Comparison of ENCODE assay signal across 10 cellular contexts in the genomic region with DNA sequence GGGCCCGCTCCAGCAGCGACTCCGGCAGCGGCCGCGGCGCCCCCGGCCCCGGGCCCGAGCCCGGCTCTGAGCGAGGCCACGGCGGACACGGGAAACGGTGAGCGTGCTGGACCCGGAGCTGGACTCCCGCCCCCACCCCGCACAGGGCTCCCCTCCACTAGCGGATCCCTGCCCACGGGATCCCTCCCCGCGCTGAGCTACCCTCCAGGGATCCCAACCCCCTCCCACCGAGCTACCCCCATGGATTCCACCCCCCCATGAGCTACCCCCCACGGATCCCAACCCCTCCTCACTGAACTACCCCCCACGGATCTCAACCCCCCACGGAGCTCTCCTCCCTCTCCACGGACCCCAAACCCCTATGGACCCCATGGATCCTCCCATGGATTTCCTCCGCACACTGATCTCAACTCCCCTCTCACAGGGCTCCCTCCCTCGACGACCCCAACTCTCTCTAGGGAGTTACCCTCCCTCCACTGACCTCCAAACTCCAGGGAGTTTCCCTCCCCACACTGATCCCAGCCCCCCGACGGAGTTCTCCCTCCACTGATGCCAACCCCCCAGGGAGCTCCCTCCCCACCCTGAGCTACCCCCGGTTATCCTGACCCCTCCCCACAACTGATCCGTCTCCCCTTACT. TPM values are rescaled to one million over a fixed set of nuclear protein-coding genes. Genes with fewer than 3 reads are reported as not detected.
DNase-seq lines count a peak whose midpoint lies in the region; ATAC-seq and TF ChIP-seq lines count a peak whose summit lies in the region.
"Had no signal": no experiment of that assay in that cellular context is flagged by ENCODE, and none has a peak within 500 bp of the region (broad histone marks: within the 10 kb centered on the region; RNA-seq: fewer than 3 reads in every experiment).

No MANE protein-coding gene starts in this region.

- H3K4me3 ChIP-seq in heart left ventricle (peak overlapping the region in 11 of 12 donors; percentile 27 to 68 (median 54)), breast epithelium (peak overlapping the region; percentile 42 to 68 (median 59)), mesenchymal stem cell (ENCODE audit: insufficient read depth in 1 of 2, low read depth in 1 of 2, low read length in 2 of 2) (peak overlapping the region in 1 of 2 experiments; percentile 40), vagina (peak overlapping the region; percentile 52 to 58)
- H3K4me3 ChIP-seq: mucosa of descending colon had no signal

- H3K9me3 ChIP-seq in heart left ventricle (no peaks in the 10 kb centered on the region), breast epithelium (no peaks in the 10 kb centered on the region), mesenchymal stem cell (ENCODE audit: control insufficient read depth, low read length) (no peaks in the 10 kb centered on the region), vagina (no peaks in the 10 kb centered on the region)
- H3K9me3 ChIP-seq: mucosa of descending colon had no signal

- peak overlapping the region; percentile 46 for H3K4me2 ChIP-seq in mesenchymal stem cell (ENCODE audit: low read length, poor library complexity, severe bottlenecking)

- H2AFZ ChIP-seq in mesenchymal stem cell (ENCODE audit: low read depth, low read length), result no peak overlapping the region

- no peak for ATAC-seq in heart left ventricle
- ATAC-seq in HG03520 (IDR thresholded peaks at IDR 0.05; ENCODE audit: unreplicated experiment), result no peak

- H4K91ac ChIP-seq in mesenchymal stem cell (ENCODE audit: low read length), result no peak overlapping the region

- H3K27ac ChIP-seq in heart left ventricle (no peak overlapping the region), breast epithelium (peak overlapping the region; percentile 21 to 50), mesenchymal stem cell (ENCODE audit: low read length, poor library complexity, severe bottlenecking) (no peak overlapping the region), vagina (peak overlapping the region; percentile 76)

- TF ChIP-seq CTCF in heart left ventricle (IDR thresholded peaks at IDR 0.05), result no peak
- no peak for TF ChIP-seq CTCF in breast epithelium (IDR thresholded peaks at IDR 0.05)
- TF ChIP-seq CTCF in vagina (IDR thresholded peaks at IDR 0.05), result no peak

- H2BK12ac ChIP-seq in mesenchymal stem cell (ENCODE audit: low read length in 2 of 2), result peak overlapping the region in 1 of 2 experiments; percentile 63

- 2 to 9% (median 5%) methylated on average over 11 to 36 of the region's 36 CpGs for WGBS in heart left ventricle, 4 donors
- 2% methylated on average over 18 of the region's 36 CpGs for WGBS in mesenchymal stem cell

- H2AK5ac ChIP-seq in mesenchymal stem cell (ENCODE audit: low read length, severe bottlenecking), result no peak overlapping the region

- no peak overlapping the region for H3K9ac ChIP-seq in mesenchymal stem cell (ENCODE audit: low read length)

- TF ChIP-seq POLR2A in heart left ventricle (IDR thresholded peaks at IDR 0.05) (no peak), breast epithelium (IDR thresholded peaks at IDR 0.05) (no peak), vagina (IDR thresholded peaks at IDR 0.05) (no peak)

- H3K79me1 ChIP-seq in mesenchymal stem cell (replicated peaks; ENCODE audit: low read length, poor library complexity, severe bottlenecking), result no peaks in the 10 kb centered on the region

- H2BK120ac ChIP-seq in mesenchymal stem cell (ENCODE audit: low read depth, low read length), result no peak overlapping the region

- no peaks in the 10 kb centered on the region for H3K36me3 ChIP-seq in heart left ventricle
- no peaks in the 10 kb centered on the region for H3K36me3 ChIP-seq in breast epithelium
- H3K36me3 ChIP-seq in mesenchymal stem cell (ENCODE audit: control insufficient read depth in 1 of 2, insufficient read depth in 2 of 2, low read depth in 1 of 2, low read length in 2 of 2), result no peaks in the 10 kb centered on the region
- H3K36me3 ChIP-seq in vagina, result no peaks in the 10 kb centered on the region

- intact Hi-C loops in heart left ventricle (cut with DNase I) (no loop called here), cardiac septum (cut with DNase I) (no loop called here), breast epithelium (cut with DNase I; ENCODE audit: low total_unique reads) (no loop called here), vagina (cut with DNase I) (loop anchor here (10.0 kb wide), 1 partner anchor 97 kb away; no protein-coding TSS in a partner anchor)

- H3K23ac ChIP-seq in mesenchymal stem cell (ENCODE audit: low read length in 2 of 2), result no peak overlapping the region

- DNase-seq in heart left ventricle (no peak), cardiac septum (ENCODE audit: low spot score) (no peak), breast epithelium (ENCODE audit: low spot score in 2 of 2) (no peak), mesenchymal stem cell (no peak), vagina (ENCODE audit: extremely low spot score in 2 of 2) (no peak), AML-193 (lab: John Stamatoyannopoulos, UW) (no peak), foreskin melanocyte (no peak)
- DNase-seq: DMS79, mucosa of descending colon had no signal

- peak overlapping the region in 1 of 2 experiments; percentile 18 for H3K4ac ChIP-seq in mesenchymal stem cell (ENCODE audit: low read depth in 1 of 2, low read length in 2 of 2)

- no peak overlapping the region for H2BK5ac ChIP-seq in mesenchymal stem cell (ENCODE audit: low read depth, low read length, poor library complexity, severe bottlenecking)

- H3K4me1 ChIP-seq in heart left ventricle, result peaks cover 0 to 22% (median 0%) of the 10 kb centered on the region in 12 donors
- no peaks in the 10 kb centered on the region for H3K4me1 ChIP-seq in breast epithelium
- peaks cover 17% of the 10 kb centered on the region for H3K4me1 ChIP-seq in mesenchymal stem cell (ENCODE audit: control insufficient read depth, insufficient read depth, low read depth, low read length)
- H3K4me1 ChIP-seq in vagina, result peaks cover 18% of the 10 kb centered on the region

- H4K8ac ChIP-seq in mesenchymal stem cell (ENCODE audit: low read length), result no peak overlapping the region

- no peak overlapping the region for H3K14ac ChIP-seq in mesenchymal stem cell (ENCODE audit: low read length in 2 of 2)

- H2BK15ac ChIP-seq in mesenchymal stem cell (ENCODE audit: low read depth, poor library complexity, severe bottlenecking), result no peak overlapping the region

- H3K27me3 ChIP-seq in heart left ventricle, result peaks cover 0 to 32% (median 11%) of the 10 kb centered on the region in 9 donors
- H3K27me3 ChIP-seq in breast epithelium, result no peaks in the 10 kb centered on the region
- peaks cover 47 to 69% of the 10 kb centered on the region in 2 experiments for H3K27me3 ChIP-seq in mesenchymal stem cell (ENCODE audit: control insufficient read depth in 1 of 2, insufficient read depth in 1 of 2, low read length in 2 of 2)
- H3K27me3 ChIP-seq in vagina, result no peaks in the 10 kb centered on the region

- H3K18ac ChIP-seq in mesenchymal stem cell (ENCODE audit: low read depth in 1 of 2, low read length in 2 of 2), result peak overlapping the region in 1 of 2 experiments; percentile 42

RNA-seq across cellular contexts. Expression of gene HSPB1, which starts 20.6 kb away (rescaled TPM):
- total RNA-seq in heart left ventricle (1,000 to 10,000 TPM in 8 of 9 donors, 100 to 1,000 TPM in 1; 822 to 5,278 (median 1,968) TPM), cardiac septum (2,571 TPM), breast epithelium (100 to 1,000 TPM; 210 to 264 (median 211) TPM), vagina (3,606 TPM)
- 1,000 to 10,000 TPM; 2,695 to 3,131 TPM for polyA plus RNA-seq in heart left ventricle
- polyA plus RNA-seq in mesenchymal stem cell (2013, experiment 1 of 2), result 794 TPM
- 815 TPM for polyA plus RNA-seq in mesenchymal stem cell (2013, experiment 2 of 2)

Comparison
In these comparisons a context has a peak if more than half of its experiments do, and no peak if none do; other contexts are left out.
1. H3K27ac ChIP-seq: peak in breast epithelium (2 of 2) and vagina (single experiment); none in heart left ventricle (0 of 12) and mesenchymal stem cell (single experiment).